Comparison of ENCODE assay signal across 8 cellular contexts in genomic region chr20:4613718-4614620, GRCh38.
A peak's percentile ranks its signal among the peaks of the same experiment; 100 is the strongest.
DNase-seq lines count a peak whose midpoint lies in the region; ATAC-seq lines count a peak whose summit lies in the region.

No MANE protein-coding gene starts in this region.

- peak; percentile 61 for ATAC-seq in GM21367 (IDR thresholded peaks at IDR 0.05; ENCODE audit: unreplicated experiment)
- peak; percentile 67 to 83 for ATAC-seq in activated CD4-positive, CD25-positive, alpha-beta regulatory T cell treated with anti-CD3 and anti-CD28 coated beads, Interleukin-2, amount 50 U/mL, for 24 hours

- peak; percentile 52 for DNase-seq in AG20443 (ENCODE audit: low spot score)
- peak; percentile 80 for DNase-seq in NCI-H2107 treated with DMSO at 0.1 percent for 48 hours (lab: John Stamatoyannopoulos, UW; ENCODE audit: unreplicated experiment)
- DNase-seq in cerebellum (ENCODE audit: low spot score): peak; percentile 62
- peak; percentile 93 for DNase-seq in medulla oblongata (ENCODE audit: extremely low spot score)
- peak; percentile 79 for DNase-seq in stimulated activated CD8-positive, alpha-beta memory T cell treated with anti-CD3 and anti-CD28 coated beads, Interleukin-4, amount 100 ng/mL, for 48 hours
- no peak for DNase-seq in SKM-1 treated with dmso at 0.1 percent for 144 hours (lab: John Stamatoyannopoulos, UW; ENCODE audit: unreplicated experiment)
